In genomic region chr1:201560328-201561194, GRCh38 we compare ENCODE assay signal across 2 cellular contexts.
TF ChIP-seq lines count a peak whose summit lies in the region.

No MANE protein-coding gene starts in this region.

TF ChIP-seq in A549, 52 proteins besides CTCF, POLR2A, EP300 and RAD21:
- TF ChIP-seq JUNB (IDR thresholded peaks at IDR 0.05) (no peak), CHD2 (IDR thresholded peaks at IDR 0.05; ENCODE audit: low read length, partially characterized antibody) (no peak), MAFK (IDR thresholded peaks at IDR 0.05; ENCODE audit: partially characterized antibody) (no peak), RARB (CRISPR knock-in tag; IDR thresholded peaks at IDR 0.05) (no peak), CBX8 (IDR thresholded peaks at IDR 0.05) (no peak), CEBPB (IDR thresholded peaks at IDR 0.05) (no peak)
TF ChIP-seq in A549: peak in this region for 0.

TF ChIP-seq in HCT116, 20 proteins besides CTCF, POLR2A, EP300 and RAD21:
- TF ChIP-seq REST (IDR thresholded peaks at IDR 0.05; ENCODE audit: low read depth), result no peak
- no peak for TF ChIP-seq YY1 (IDR thresholded peaks at IDR 0.05; ENCODE audit: extremely low read depth, insufficient replicate concordance, low read depth, low read length)
- TF ChIP-seq POLR2AphosphoS5 (IDR thresholded peaks at IDR 0.05; ENCODE audit: low read depth, low read length), result no peak
- no peak for TF ChIP-seq SP1 (IDR thresholded peaks at IDR 0.05; ENCODE audit: low read depth)
- no peak for TF ChIP-seq CEBPB (IDR thresholded peaks at IDR 0.05; ENCODE audit: low read depth)
- TF ChIP-seq SRF (IDR thresholded peaks at IDR 0.05; ENCODE audit: low read depth), result no peak
- no peak for TF ChIP-seq ATF3 (IDR thresholded peaks at IDR 0.05)
- TF ChIP-seq JUND (IDR thresholded peaks at IDR 0.05), result no peak
- no peak for TF ChIP-seq SIN3A (IDR thresholded peaks at IDR 0.05; ENCODE audit: low read depth)
- TF ChIP-seq TCF7L2 (IDR thresholded peaks at IDR 0.05; ENCODE audit: borderline replicate concordance, extremely low read depth, insufficient read depth, insufficient read length), result no peak
- no peak for TF ChIP-seq MAX (IDR thresholded peaks at IDR 0.05)
- no peak for TF ChIP-seq EGR1 (IDR thresholded peaks at IDR 0.05; ENCODE audit: low read depth)
- no peak for TF ChIP-seq CBX3 (IDR thresholded peaks at IDR 0.05; ENCODE audit: low read depth)
- TF ChIP-seq, protein P1, sequence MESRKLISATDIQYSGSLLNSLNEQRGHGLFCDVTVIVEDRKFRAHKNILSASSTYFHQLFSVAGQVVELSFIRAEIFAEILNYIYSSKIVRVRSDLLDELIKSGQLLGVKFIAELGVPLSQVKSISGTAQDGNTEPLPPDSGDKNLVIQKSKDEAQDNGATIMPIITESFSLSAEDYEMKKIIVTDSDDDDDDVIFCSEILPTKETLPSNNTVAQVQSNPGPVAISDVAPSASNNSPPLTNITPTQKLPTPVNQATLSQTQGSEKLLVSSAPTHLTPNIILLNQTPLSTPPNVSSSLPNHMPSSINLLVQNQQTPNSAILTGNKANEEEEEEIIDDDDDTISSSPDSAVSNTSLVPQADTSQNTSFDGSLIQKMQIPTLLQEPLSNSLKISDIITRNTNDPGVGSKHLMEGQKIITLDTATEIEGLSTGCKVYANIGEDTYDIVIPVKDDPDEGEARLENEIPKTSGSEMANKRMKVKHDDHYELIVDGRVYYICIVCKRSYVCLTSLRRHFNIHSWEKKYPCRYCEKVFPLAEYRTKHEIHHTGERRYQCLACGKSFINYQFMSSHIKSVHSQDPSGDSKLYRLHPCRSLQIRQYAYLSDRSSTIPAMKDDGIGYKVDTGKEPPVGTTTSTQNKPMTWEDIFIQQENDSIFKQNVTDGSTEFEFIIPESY (IDR thresholded peaks at IDR 0.05; ENCODE audit: extremely low read depth, insufficient replicate concordance, low read length), result no peak
- TF ChIP-seq ELF1 (IDR thresholded peaks at IDR 0.05; ENCODE audit: borderline replicate concordance, low read depth), result no peak
TF ChIP-seq in HCT116: peak in this region for 0.
